Comparison of ENCODE assay signal across 2 cellular contexts in the genomic region with DNA sequence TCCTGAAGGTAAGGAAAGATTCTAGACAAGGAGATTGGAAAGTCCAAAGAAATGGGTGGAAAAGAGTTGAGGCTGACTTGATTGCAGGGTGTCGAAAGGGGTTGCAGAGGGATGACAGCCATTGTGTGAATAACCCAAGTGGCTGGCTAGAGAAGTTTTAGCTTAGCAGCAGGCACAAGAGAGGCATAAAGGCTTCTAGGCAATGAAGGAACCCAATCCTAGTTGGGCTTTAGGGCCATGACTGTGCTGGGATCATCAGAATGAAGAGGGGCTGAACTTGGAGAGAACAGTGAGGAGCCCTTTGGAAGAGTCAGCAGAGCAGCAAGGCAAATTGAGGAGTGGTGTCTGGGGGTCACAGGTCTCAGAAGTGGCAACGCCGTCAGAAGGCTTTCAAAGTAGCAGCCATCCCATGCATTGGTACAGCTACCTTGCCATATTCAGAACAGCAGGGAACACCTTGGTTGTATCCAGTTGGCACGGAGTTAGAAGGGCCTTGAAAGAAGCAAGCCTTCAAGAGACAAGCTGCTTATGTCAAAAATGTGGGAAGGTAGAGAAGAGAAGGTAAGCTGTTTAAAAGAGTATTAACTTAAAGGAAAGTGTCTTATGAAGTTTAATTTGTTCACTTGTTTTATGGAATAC.
TF ChIP-seq lines count a peak whose summit lies in the region.

No MANE protein-coding gene starts in this region.

TF ChIP-seq in HepG2, 621 proteins besides CTCF, POLR2A, EP300 and RAD21:
- no peak for TF ChIP-seq KDM1A (CRISPR knock-in tag; IDR thresholded peaks at IDR 0.05)
- no peak for TF ChIP-seq POGZ (CRISPR knock-in tag; IDR thresholded peaks at IDR 0.05)
- peak; percentile 94 for TF ChIP-seq RBM22 (optimal IDR thresholded peaks at IDR 0.05; ENCODE audit: low read length)
- no peak for TF ChIP-seq MEIS1 (CRISPR knock-in tag; IDR thresholded peaks at IDR 0.05; ENCODE audit: borderline replicate concordance)

TF ChIP-seq in H1, 55 proteins besides CTCF, POLR2A, EP300 and RAD21:
- no peak for TF ChIP-seq FOSL1 (IDR thresholded peaks at IDR 0.05; ENCODE audit: insufficient read depth, low read depth, low read length)
- TF ChIP-seq PHF8 (conservative IDR thresholded peaks at IDR 0.05; ENCODE audit: low read depth, low read length) = no peak
- TF ChIP-seq TBP (IDR thresholded peaks at IDR 0.05; ENCODE audit: low read depth, low read length) = no peak
- TF ChIP-seq POLR2AphosphoS5 (IDR thresholded peaks at IDR 0.05; ENCODE audit: low read depth, low read length) = no peak
- TF ChIP-seq BACH1 (IDR thresholded peaks at IDR 0.05; ENCODE audit: low read length) = no peak
- TF ChIP-seq CHD2 (IDR thresholded peaks at IDR 0.05; ENCODE audit: low read length) = no peak
- no peak for TF ChIP-seq SRF (IDR thresholded peaks at IDR 0.05; ENCODE audit: low read depth, low read length)
- TF ChIP-seq, protein P1, sequence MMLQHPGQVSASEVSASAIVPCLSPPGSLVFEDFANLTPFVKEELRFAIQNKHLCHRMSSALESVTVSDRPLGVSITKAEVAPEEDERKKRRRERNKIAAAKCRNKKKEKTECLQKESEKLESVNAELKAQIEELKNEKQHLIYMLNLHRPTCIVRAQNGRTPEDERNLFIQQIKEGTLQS (IDR thresholded peaks at IDR 0.05; ENCODE audit: insufficient read depth, low read depth, low read length) = no peak
- TF ChIP-seq GABPA (IDR thresholded peaks at IDR 0.05; ENCODE audit: borderline replicate concordance, insufficient read depth, low read length) = no peak
- no peak for TF ChIP-seq CREB1 (IDR thresholded peaks at IDR 0.05)
- no peak for TF ChIP-seq HDAC2 (IDR thresholded peaks at IDR 0.05; ENCODE audit: borderline replicate concordance in 1 of 2, low read depth in 2 of 2, low read length in 2 of 2)
- no peak for TF ChIP-seq CBX8 (IDR thresholded peaks at IDR 0.05; ENCODE audit: borderline replicate concordance, low read depth, low read length)
- no peak for TF ChIP-seq KDM1A (IDR thresholded peaks at IDR 0.05; ENCODE audit: borderline replicate concordance, low read length)
- TF ChIP-seq JUND (IDR thresholded peaks at IDR 0.05; ENCODE audit: low read length) = no peak
- TF ChIP-seq TEAD4 (IDR thresholded peaks at IDR 0.05; ENCODE audit: low read depth, low read length) = no peak
- no peak for TF ChIP-seq RNF2 (IDR thresholded peaks at IDR 0.05; ENCODE audit: borderline replicate concordance, low read depth, low read length, missing control alignments, poor library complexity, severe bottlenecking)
- no peak for TF ChIP-seq JUN (IDR thresholded peaks at IDR 0.05; ENCODE audit: low read depth, low read length)
